8 cellular contexts compared by ENCODE assay signal in genomic region chr3:141575879-141576743, GRCh38.
DNase-seq lines count a peak whose midpoint lies in the region; ATAC-seq and TF ChIP-seq lines count a peak whose summit lies in the region.

No MANE protein-coding gene starts in this region.

- TF ChIP-seq CTCF in GM13976 (IDR thresholded peaks at IDR 0.05; ENCODE audit: borderline replicate concordance, control extremely low read depth, extremely low read depth, insufficient read depth, missing control alignments) (no peak), WI38 (IDR thresholded peaks at IDR 0.05; ENCODE audit: low read depth, low read length) (peak; percentile 29; the same call in 1 of the 2 replicates)

- H3K4me3 ChIP-seq in WI38 (ENCODE audit: low read depth, low read length), result no peak overlapping the region; the same call in 1 of the 2 replicates

- peak; percentile 65 for ATAC-seq in stimulated activated naive CD8-positive, alpha-beta T cell treated with anti-CD3 and anti-CD28 coated beads, Interleukin-15, Interleukin-2, amounts not matched to agents 100 U/mL and 50 U/mL, for 24 hours
- no peak for ATAC-seq in HG02763 (IDR thresholded peaks at IDR 0.05; ENCODE audit: unreplicated experiment)

- DNase-seq in AML-193 (lab: John Stamatoyannopoulos, UW) (peak; percentile 75 to 81), GM13976 (ENCODE audit: low spot score) (peak; percentile 43), LHCN-M2 (ENCODE audit: low read depth) (peak; percentile 8), glomerular visceral epithelial cell (ENCODE audit: extremely low spot score) (peak; percentile 4), HK-2 (ENCODE audit: unreplicated experiment) (no peak)
- DNase-seq in stimulated activated naive CD8-positive, alpha-beta T cell treated with anti-CD3 and anti-CD28 coated beads, Interleukin-15, Interleukin-2, amounts not matched to agents 100 U/mL and 50 U/mL, for 24 hours, result no peak

- in situ Hi-C loops in GM13976 (cut with MboI; ENCODE audit: low sequenced_read_pairs, unreplicated experiment), result no loop called here

Comparison
In these comparisons a context has a peak if more than half of its experiments do, and no peak if none do; other contexts are left out.
1. DNase-seq: peak in AML-193 (2 of 2), GM13976 (single experiment), LHCN-M2 (single experiment) and glomerular visceral epithelial cell (single experiment); none in stimulated activated naive CD8-positive, alpha-beta T cell treated with anti-CD3 and anti-CD28 coated beads, Interleukin-15, Interleukin-2, amounts not matched to agents 100 U/mL and 50 U/mL, for 24 hours (single experiment) and HK-2 (single experiment).